ENCODE assay signal across 8 cellular contexts in genomic region chr15:73052679-73053397, GRCh38. TPM values are rescaled to one million over a fixed set of nuclear protein-coding genes. Genes with fewer than 3 reads are reported as not detected.
DNase-seq lines count a peak whose midpoint lies in the region; ATAC-seq, FAIRE-seq and TF ChIP-seq lines count a peak whose summit lies in the region.

No MANE protein-coding gene starts in this region.

- H3K27ac Mint-ChIP-seq in activated naive CD8-positive, alpha-beta T cell treated with anti-CD3 and anti-CD28 coated beads, Interleukin-2, amount 10 ng/mL, durations not matched to agents 7 days and 5 days, result no peak overlapping the region
- H3K27ac Mint-ChIP-seq in osteocyte (ENCODE audit: unreplicated experiment), result peak overlapping the region; percentile 57

- in situ Hi-C loops in ACHN (cut with HindIII; ENCODE audit: low pct_ligation_motif_present, low pct_unique_long_range_greater_than_20kb, low sequenced_read_pairs), result no loop called here

- H3K4me1 Mint-ChIP-seq in activated naive CD8-positive, alpha-beta T cell treated with anti-CD3 and anti-CD28 coated beads, Interleukin-2, amount 10 ng/mL, durations not matched to agents 7 days and 5 days, result peaks cover 8% of the 10 kb centered on the region
- H3K4me1 Mint-ChIP-seq in osteocyte (ENCODE audit: unreplicated experiment), result peaks cover 8% of the 10 kb centered on the region

- TF ChIP-seq POLR2A in GM12891 (IDR thresholded peaks at IDR 0.05; ENCODE audit: low read depth, low read length), result no peak

- POLR2A ChIA-PET in activated naive CD8-positive, alpha-beta T cell treated with anti-CD3 and anti-CD28 coated beads, Interleukin-2, amount 10 ng/mL, durations not matched to agents 7 days and 5 days (lab: Charles Lee), result no interaction called here

- H3K36me3 Mint-ChIP-seq in activated naive CD8-positive, alpha-beta T cell treated with anti-CD3 and anti-CD28 coated beads, Interleukin-2, amount 10 ng/mL, durations not matched to agents 7 days and 5 days, result no peaks in the 10 kb centered on the region
- no peaks in the 10 kb centered on the region for H3K36me3 Mint-ChIP-seq in osteocyte (ENCODE audit: unreplicated experiment)

- H3K27ac ChIP-seq in HUES6 (ENCODE audit: low read depth, low read length) (no peak overlapping the region; the same call in 1 of the 2 replicates), heart right ventricle (peak overlapping the region; percentile 30 to 96 (median 74))

- 0 to 1% methylated on average over 52 to 59 of the region's 59 CpGs for whole genome bisulfite sequencing in heart right ventricle, 2 donors

- ATAC-seq in GM18909 (IDR thresholded peaks at IDR 0.05; ENCODE audit: poor library complexity, unreplicated experiment) (peak; percentile 9), heart right ventricle (peak in 5 of 8 donors; percentile 5 to 47 (median 37))
- ATAC-seq in activated naive CD8-positive, alpha-beta T cell treated with anti-CD3 and anti-CD28 coated beads, Interleukin-2, amount 10 ng/mL, durations not matched to agents 7 days and 5 days (ENCODE audit: low read depth), result peak; percentile 60

- H3K27me3 ChIP-seq in HUES6 (ENCODE audit: control insufficient read depth, insufficient read depth, low read length) (no peaks in the 10 kb centered on the region), heart right ventricle (peaks cover 0 to 86% (median 0%) of the 10 kb centered on the region in 7 donors)

- intact Hi-C loops in heart right ventricle (cut with DNase I), result loop anchor here in 2 of 10 donors (5.0 to 10.0 kb wide), 3 partner anchors 268 to 678 kb away; partner anchors contain the start of genes ADPGK (in 2 of the 2) and HEXA (in 1 of the 2)

- H3K4me3 ChIP-seq in HUES6 (ENCODE audit: low read depth, low read length), result peak overlapping the region; percentile 95
- H3K4me3 ChIP-seq in heart right ventricle, result peak overlapping the region; percentile 50 to 95 (median 80)

- DNase-seq in ACHN (peak; percentile 73), RPMI7951 (ENCODE audit: low read depth) (peak; percentile 18), heart right ventricle (peak; percentile 32 to 36), osteocyte (ENCODE audit: extremely low spot score, unreplicated experiment) (no peak), GM12891 (ENCODE audit: insufficient read length, low spot score) (no peak)
- peak; percentile 44 for DNase-seq in activated naive CD8-positive, alpha-beta T cell treated with anti-CD3 and anti-CD28 coated beads, Interleukin-2, amount 10 ng/mL, durations not matched to agents 7 days and 5 days

- no peaks in the 10 kb centered on the region for H3K36me3 ChIP-seq in HUES6 (ENCODE audit: control insufficient read depth, insufficient read depth, low read length)
- no peaks in the 10 kb centered on the region for H3K36me3 ChIP-seq in heart right ventricle

- peaks cover 37% of the 10 kb centered on the region for H3K27me3 Mint-ChIP-seq in activated naive CD8-positive, alpha-beta T cell treated with anti-CD3 and anti-CD28 coated beads, Interleukin-2, amount 10 ng/mL, durations not matched to agents 7 days and 5 days
- peaks cover 26% of the 10 kb centered on the region for H3K27me3 Mint-ChIP-seq in osteocyte (ENCODE audit: unreplicated experiment)

- peak overlapping the region; percentile 80 for H3K4me3 Mint-ChIP-seq in activated naive CD8-positive, alpha-beta T cell treated with anti-CD3 and anti-CD28 coated beads, Interleukin-2, amount 10 ng/mL, durations not matched to agents 7 days and 5 days
- peak overlapping the region; percentile 80 for H3K4me3 Mint-ChIP-seq in osteocyte (ENCODE audit: unreplicated experiment)

- H3K9me3 ChIP-seq in HUES6 (ENCODE audit: control insufficient read depth, insufficient read depth, low read depth, low read length) (no peaks in the 10 kb centered on the region), heart right ventricle (no peaks in the 10 kb centered on the region)

- peak overlapping the region; percentile 84 for H3K9ac ChIP-seq in HUES6 (ENCODE audit: low read length)

- H3K4me1 ChIP-seq in HUES6 (ENCODE audit: control insufficient read depth, insufficient read depth, low read length), result peaks cover 16% of the 10 kb centered on the region; the same call in 1 of the 2 replicates
- H3K4me1 ChIP-seq in heart right ventricle, result peaks cover 0 to 23% (median 14%) of the 10 kb centered on the region in 9 donors

- FAIRE-seq in GM12891 (lab: Jason Lieb, UNC), result no peak

- TF ChIP-seq CTCF in heart right ventricle (IDR thresholded peaks at IDR 0.05) (peak in 7 of 9 donors; percentile 15 to 61 (median 38)), osteocyte (IDR thresholded peaks at IDR 0.05) (peak; percentile 42)

- no peaks in the 10 kb centered on the region for H3K9me3 Mint-ChIP-seq in activated naive CD8-positive, alpha-beta T cell treated with anti-CD3 and anti-CD28 coated beads, Interleukin-2, amount 10 ng/mL, durations not matched to agents 7 days and 5 days
- no peaks in the 10 kb centered on the region for H3K9me3 Mint-ChIP-seq in osteocyte (ENCODE audit: unreplicated experiment)

TF ChIP-seq in GM12891, 5 proteins besides CTCF, POLR2A, EP300 and RAD21:
- TF ChIP-seq POLR2AphosphoS5 (IDR thresholded peaks at IDR 0.05; ENCODE audit: low read depth, low read length), result no peak
- TF ChIP-seq SPI1 (IDR thresholded peaks at IDR 0.05; ENCODE audit: low read depth, low read length), result no peak
- no peak for TF ChIP-seq PAX5 (IDR thresholded peaks at IDR 0.05; ENCODE audit: insufficient read depth, low read length, severe bottlenecking)
- no peak for TF ChIP-seq TAF1 (IDR thresholded peaks at IDR 0.05; ENCODE audit: low read depth, low read length)
- TF ChIP-seq POU2F2 (IDR thresholded peaks at IDR 0.05; ENCODE audit: low read depth, low read length), result no peak

RNA-seq across cellular contexts. Expression of gene NEO1, which starts 0.6 kb away (rescaled TPM):
- total RNA-seq in RPMI7951 (2014; rRNA removed; shearing (Covaris generic)), result 4.1 TPM in 2 replicates
- 1 to 10 TPM; 3.4 to 6.3 TPM for total RNA-seq in activated naive CD8-positive, alpha-beta T cell treated with anti-CD3 and anti-CD28 coated beads, Interleukin-2, amount 10 ng/mL, durations not matched to agents 7 days and 5 days
- total RNA-seq in heart right ventricle (10 to 100 TPM in 9 of 10 donors, 1 to 10 TPM in 1; 8.7 to 16.9 (median 12.3) TPM), osteocyte (24.9 and 25.5 TPM in 2 replicates)
- polyA plus RNA-seq in heart right ventricle, result 1 to 10 TPM; 3.4 to 4.7 TPM
- polyA plus RNA-seq in GM12891 (2012; ENCODE audit: low read depth, missing spikeins), result 0.28 TPM

Comparison
In these comparisons a context has a peak if more than half of its experiments do, and no peak if none do; other contexts are left out.
1. DNase-seq: peak in ACHN (single experiment), RPMI7951 (single experiment), activated naive CD8-positive, alpha-beta T cell treated with anti-CD3 and anti-CD28 coated beads, Interleukin-2, amount 10 ng/mL, durations not matched to agents 7 days and 5 days (single experiment) and heart right ventricle (2 of 2); none in osteocyte (single experiment) and GM12891 (single experiment).
2. ATAC-seq: peak in every context shown above with its lines; median percentile 60 in activated naive CD8-positive, alpha-beta T cell treated with anti-CD3 and anti-CD28 coated beads, Interleukin-2, amount 10 ng/mL, durations not matched to agents 7 days and 5 days; 37 in heart right ventricle; 9 in GM18909.